ENCODE assay signal across 2 cellular contexts in genomic region chr20:44683263-44684046, GRCh38.
TF ChIP-seq lines count a peak whose summit lies in the region.

No MANE protein-coding gene starts in this region.

TF ChIP-seq in H1, 55 proteins besides CTCF, POLR2A, EP300 and RAD21:
- TF ChIP-seq BACH1 (IDR thresholded peaks at IDR 0.05; ENCODE audit: low read length) (no peak), TAF7 (optimal IDR thresholded peaks at IDR 0.05; ENCODE audit: borderline replicate concordance, low read depth, low read length) (no peak), RBBP5 (IDR thresholded peaks at IDR 0.05; ENCODE audit: borderline replicate concordance, low read depth, low read length) (0 out of 2 replicates have a peak, but pooled peaks have one; percentile 29), SIN3A (conservative IDR thresholded peaks at IDR 0.05 in 1 of 2, IDR thresholded peaks at IDR 0.05 in 1 of 2; ENCODE audit: low read depth in 1 of 2, low read length in 2 of 2) (peak in 1 of 2 experiments; percentile 75; a peak in 1 of 4 replicates), SUZ12 (IDR thresholded peaks at IDR 0.05; ENCODE audit: low read length) (no peak), KDM5A (IDR thresholded peaks at IDR 0.05; ENCODE audit: low read length) (no peak), JUND (IDR thresholded peaks at IDR 0.05; ENCODE audit: low read length) (no peak), EZH2 (IDR thresholded peaks at IDR 0.05; ENCODE audit: low read depth, low read length, severe bottlenecking) (no peak), SP1 (IDR thresholded peaks at IDR 0.05; ENCODE audit: low read depth, low read length) (no peak), ATF2 (IDR thresholded peaks at IDR 0.05; ENCODE audit: low read length) (peak; percentile 21; the same call in 1 of the 2 replicates), TCF12 (IDR thresholded peaks at IDR 0.05; ENCODE audit: low read depth, low read length) (peak; percentile 81; the same call in 1 of the 2 replicates), USF2 (IDR thresholded peaks at IDR 0.05; ENCODE audit: low read length) (peak; percentile 20; the same call in 1 of the 2 replicates), CEBPB (IDR thresholded peaks at IDR 0.05; ENCODE audit: low read depth, low read length) (peak; percentile 91), CTBP2 (IDR thresholded peaks at IDR 0.05; ENCODE audit: borderline replicate concordance, insufficient read depth, insufficient read length, low read length) (no peak), YY1 (IDR thresholded peaks at IDR 0.05; ENCODE audit: low read depth, low read length) (peak; percentile 92), MAFK (IDR thresholded peaks at IDR 0.05; ENCODE audit: low read depth, low read length) (no peak), E2F6 (IDR thresholded peaks at IDR 0.05) (peak; percentile 47; the same call in 1 of the 2 replicates), KDM1A (IDR thresholded peaks at IDR 0.05; ENCODE audit: borderline replicate concordance, low read length) (peak; percentile 95), MAX (IDR thresholded peaks at IDR 0.05) (peak; percentile 63), EGR1 (IDR thresholded peaks at IDR 0.05; ENCODE audit: borderline replicate concordance, low read depth, low read length) (no peak), SAP30 (IDR thresholded peaks at IDR 0.05; ENCODE audit: insufficient read depth, insufficient replicate concordance, low read length) (no peak)

TF ChIP-seq in neural cell, 6 proteins besides CTCF, POLR2A, EP300 and RAD21:
- TF ChIP-seq SMC3 (conservative IDR thresholded peaks at IDR 0.05; ENCODE audit: poor library complexity), result peak; percentile 78
- TF ChIP-seq POLR2AphosphoS5 (IDR thresholded peaks at IDR 0.05), result no peak
- peak; percentile 31 for TF ChIP-seq MXI1 (conservative IDR thresholded peaks at IDR 0.05; ENCODE audit: poor library complexity, severe bottlenecking)
